Comparison of ENCODE assay signal across 8 cellular contexts in genomic region chr6:28648878-28649375, GRCh38.
DNase-seq lines count a peak whose midpoint lies in the region; ATAC-seq, FAIRE-seq and TF ChIP-seq lines count a peak whose summit lies in the region.

No MANE protein-coding gene starts in this region.

- RAD21 ChIA-PET in GM12878 (lab: Charles Lee; ENCODE audit: unreplicated experiment) = no interaction called here

- TF ChIP-seq POLR2A in GM12878 (IDR thresholded peaks at IDR 0.05; ENCODE audit: low read depth, low read length) = no peak

- H4K20me1 ChIP-seq in BLaER1 (no peaks in the 10 kb centered on the region), GM12878 (ENCODE audit: control insufficient read depth, insufficient read depth) (no peaks in the 10 kb centered on the region)

- peaks cover 0 to 4% (median 0%) of the 10 kb centered on the region in 5 donors for H3K36me3 Mint-ChIP-seq in naive thymus-derived CD4-positive, alpha-beta T cell

- CTCF ChIA-PET in GM12878 (lab: Yijun Ruan, JAX) = interaction anchor here (0.8 kb wide), 1 partner anchor 25 kb away, joined by 3 read pairs; no protein-coding TSS in a partner anchor
- CTCF ChIA-PET in naive thymus-derived CD4-positive, alpha-beta T cell (lab: Charles Lee) = no interaction called here

- H3K9me3 ChIP-seq in BLaER1 = no peaks in the 10 kb centered on the region
- H3K9me3 ChIP-seq in HUES6 (ENCODE audit: control insufficient read depth, insufficient read depth, low read depth, low read length) = no peaks in the 10 kb centered on the region
- no peaks in the 10 kb centered on the region for H3K9me3 ChIP-seq in GM12878 (replicated peaks; ENCODE audit: control insufficient read depth, insufficient read depth, low read length)
- H3K9me3 ChIP-seq in naive thymus-derived CD4-positive, alpha-beta T cell (ENCODE audit: control insufficient read depth in 2 of 3, low read length in 3 of 3) = no peaks in the 10 kb centered on the region

- TF ChIP-seq EP300 in GM12878 (IDR thresholded peaks at IDR 0.05; ENCODE audit: borderline replicate concordance in 1 of 2, control insufficient read depth in 1 of 2, low read depth in 2 of 2, low read length in 2 of 2) = no peak

- H3K4me3 Mint-ChIP-seq in naive thymus-derived CD4-positive, alpha-beta T cell = peak overlapping the region; percentile 54 to 95 (median 86)

- peaks cover 3 to 15% (median 13%) of the 10 kb centered on the region in 7 donors for H3K4me1 Mint-ChIP-seq in naive thymus-derived CD4-positive, alpha-beta T cell

- peaks cover 0 to 2% (median 0%) of the 10 kb centered on the region in 11 donors for H3K9me3 Mint-ChIP-seq in naive thymus-derived CD4-positive, alpha-beta T cell

- TF ChIP-seq RAD21 in GM12878 (IDR thresholded peaks at IDR 0.05; ENCODE audit: insufficient read depth, low read depth, low read length) = no peak

- in situ Hi-C loops in GM12878 (cut with MboI) = no loop called here

- H3K36me3 ChIP-seq in BLaER1 (no peaks in the 10 kb centered on the region), HUES6 (ENCODE audit: control insufficient read depth, insufficient read depth, low read length) (no peaks in the 10 kb centered on the region), GM12878 (ENCODE audit: control insufficient read depth in 2 of 2, insufficient read depth in 2 of 2, low read length in 1 of 2) (no peaks in the 10 kb centered on the region)
- H3K36me3 ChIP-seq in naive thymus-derived CD4-positive, alpha-beta T cell (ENCODE audit: control insufficient read depth in 2 of 3, insufficient read depth in 3 of 3, low read length in 3 of 3) = no peaks in the 10 kb centered on the region

- 7% methylated on average over 10 of the region's 10 CpGs for WGBS in GM12878 (ENCODE audit: insufficient coverage, insufficient replicate concordance, low lambda C conversion rate, missing lambda C conversion rate)

- no TSS peak for BruUV-seq in GM12878 (replicated peaks; lab: Mats Ljungman, UMichigan)

- POLR2A ChIA-PET in GM12878 (lab: Charles Lee) = interaction anchor here (0.6 kb wide), 1 partner anchor 910 kb away, joined by 8 read pairs; no protein-coding TSS in a partner anchor
- POLR2A ChIA-PET in naive thymus-derived CD4-positive, alpha-beta T cell (lab: Charles Lee) = no interaction called here

- H3K27me3 ChIP-seq in BLaER1 (no peaks in the 10 kb centered on the region), HUES6 (ENCODE audit: control insufficient read depth, insufficient read depth, low read length) (no peaks in the 10 kb centered on the region), GM12878 (replicated peaks in 1 of 2; ENCODE audit: control insufficient read depth in 2 of 2, insufficient read depth in 2 of 2, low read length in 1 of 2) (no peaks in the 10 kb centered on the region)
- H3K27me3 ChIP-seq in naive thymus-derived CD4-positive, alpha-beta T cell (ENCODE audit: control insufficient read depth in 2 of 2, insufficient read depth in 2 of 2, low read length in 2 of 2) = peaks cover 0 to 15% of the 10 kb centered on the region in 2 donors

- H3K4me1 ChIP-seq in BLaER1 = peaks cover 7% of the 10 kb centered on the region; the same call in 1 of the 2 replicates
- peaks cover 5% of the 10 kb centered on the region for H3K4me1 ChIP-seq in HUES6 (ENCODE audit: control insufficient read depth, insufficient read depth, low read length)
- H3K4me1 ChIP-seq in GM12878 (ENCODE audit: control insufficient read depth, insufficient read depth, low read length) = no peaks in the 10 kb centered on the region
- peaks cover 0 to 7% of the 10 kb centered on the region in 2 donors for H3K4me1 ChIP-seq in naive thymus-derived CD4-positive, alpha-beta T cell (ENCODE audit: control insufficient read depth in 2 of 2, insufficient read depth in 2 of 2, low read length in 2 of 2)

- no peaks in the 10 kb centered on the region for H3K79me2 ChIP-seq in GM12878 (ENCODE audit: control insufficient read depth, insufficient read depth, low read length)

- ATAC-seq in GM12878 = peak; percentile 51; the same call in 2 of the 3 replicates
- ATAC-seq in naive thymus-derived CD4-positive, alpha-beta T cell = no peak
- no peak for ATAC-seq in GM18868 (IDR thresholded peaks at IDR 0.05; ENCODE audit: unreplicated experiment)
- no peak for ATAC-seq in GM19324 (IDR thresholded peaks at IDR 0.05; ENCODE audit: low FRiP score, unreplicated experiment)
- ATAC-seq in HG02571 (IDR thresholded peaks at IDR 0.05; ENCODE audit: unreplicated experiment) = no peak

- DNase-seq in GM12878 (ENCODE audit: low read depth, low spot score) = no peak
- DNase-seq in naive thymus-derived CD4-positive, alpha-beta T cell = no peak
- no peak for DNase-seq in NCI-H774 (lab: John Stamatoyannopoulos, UW)

- no peak for TF ChIP-seq CTCF in GM12878 (IDR thresholded peaks at IDR 0.05 in 2 of 3, conservative IDR thresholded peaks at IDR 0.05 in 1 of 3; ENCODE audit: control insufficient read depth in 2 of 3, extremely low read depth in 1 of 3, insufficient read depth in 1 of 3, low read depth in 3 of 3, low read length in 3 of 3)

- SMC1A ChIA-PET in GM12878 (lab: Charles Lee; ENCODE audit: uncharacterized antibody, unreplicated experiment) = interaction anchor here (0.6 to 0.8 kb wide), 3 partner anchors 9 to 633 kb away, joined by 3 to 4 read pairs (median 3); no protein-coding TSS in a partner anchor

- peak overlapping the region; percentile 81 for H3K4me2 ChIP-seq in BLaER1
- peak overlapping the region; percentile 96 for H3K4me2 ChIP-seq in GM12878 (ENCODE audit: control insufficient read depth, insufficient read depth)

- H3K4me3 ChIP-seq in BLaER1 (peak overlapping the region; percentile 74), HUES6 (ENCODE audit: low read depth, low read length) (peak overlapping the region; percentile 83), GM12878 (peak overlapping the region; percentile 78)
- peak overlapping the region; percentile 14 for H3K4me3 ChIP-seq in naive thymus-derived CD4-positive, alpha-beta T cell (ENCODE audit: low read length)

- no peak overlapping the region for H3K27ac Mint-ChIP-seq in naive thymus-derived CD4-positive, alpha-beta T cell

- peak overlapping the region; percentile 90 for H2AFZ ChIP-seq in GM12878 (ENCODE audit: control insufficient read depth, low read depth, low read length)

- peaks cover 48 to 80% (median 55%) of the 10 kb centered on the region in 5 donors for H3K27me3 Mint-ChIP-seq in naive thymus-derived CD4-positive, alpha-beta T cell

- intact Hi-C loops in GM12878 (cut with micrococcal nuclease; ENCODE audit: unreplicated experiment) = loop anchor here (1.0 kb wide), 1 partner anchor 9 kb away; no protein-coding TSS in a partner anchor
- intact Hi-C loops in naive thymus-derived CD4-positive, alpha-beta T cell (cut with micrococcal nuclease) = no loop called here

- FAIRE-seq in GM12878 (lab: Jason Lieb, UNC) = no peak

- H3K27ac ChIP-seq in BLaER1 (no peak overlapping the region; the same call in 1 of the 2 replicates), HUES6 (ENCODE audit: low read depth, low read length) (no peak overlapping the region), GM12878 (ENCODE audit: control insufficient read depth, insufficient read depth) (no peak overlapping the region)
- no peak overlapping the region for H3K27ac ChIP-seq in naive thymus-derived CD4-positive, alpha-beta T cell (ENCODE audit: low read depth, low read length)

- peak overlapping the region; percentile 70 for H3K9ac ChIP-seq in BLaER1
- H3K9ac ChIP-seq in HUES6 (ENCODE audit: low read length) = peak overlapping the region; percentile 63
- peak overlapping the region; percentile 53 for H3K9ac ChIP-seq in GM12878 (ENCODE audit: control insufficient read depth, insufficient read depth, low read length)

TF ChIP-seq in GM12878, 131 proteins besides CTCF, POLR2A, EP300 and RAD21 (continues in another document):
- TF ChIP-seq SUZ12 (IDR thresholded peaks at IDR 0.05; ENCODE audit: unreplicated experiment) (no peak), ZNF622 (IDR thresholded peaks at IDR 0.05) (no peak), KDM1A (IDR thresholded peaks at IDR 0.05; ENCODE audit: borderline replicate concordance) (no peak), TCF7 (IDR thresholded peaks at IDR 0.05; ENCODE audit: borderline replicate concordance) (no peak), ELK1 (IDR thresholded peaks at IDR 0.05; ENCODE audit: low read depth, low read length) (no peak), HDGF (IDR thresholded peaks at IDR 0.05) (no peak), GABPA (IDR thresholded peaks at IDR 0.05; ENCODE audit: low read depth) (no peak), NKRF (conservative IDR thresholded peaks at IDR 0.05) (no peak), BRCA1 (IDR thresholded peaks at IDR 0.05; ENCODE audit: low read depth, low read length) (no peak), POLR2AphosphoS5 (IDR thresholded peaks at IDR 0.05; ENCODE audit: low read length) (no peak), MAX (IDR thresholded peaks at IDR 0.05; ENCODE audit: low read depth, low read length) (no peak)

Comparison
In these comparisons a context has a peak if more than half of its experiments do, and no peak if none do; other contexts are left out.
1. H3K4me3 ChIP-seq: peak in every context shown above with its lines; median percentile 83 in HUES6; 78 in GM12878; 74 in BLaER1; 14 in naive thymus-derived CD4-positive, alpha-beta T cell.